18 cellular contexts compared by ENCODE assay signal in genomic region chr11:2290351-2290841, GRCh38. TPM values are rescaled to one million over a fixed set of nuclear protein-coding genes. Genes with fewer than 3 reads are reported as not detected.
A peak's percentile ranks its signal among the peaks of the same experiment; 100 is the strongest.
DNase-seq lines count a peak whose midpoint lies in the region; ATAC-seq and TF ChIP-seq lines count a peak whose summit lies in the region.
"Had no signal": no experiment of that assay in that cellular context is flagged by ENCODE, and none has a peak within 500 bp of the region (broad histone marks: within the 10 kb centered on the region; RNA-seq: fewer than 3 reads in every experiment).

No MANE protein-coding gene starts in this region.

- no peaks in the 10 kb centered on the region for H3K36me3 ChIP-seq in IMR-90 (ENCODE audit: control insufficient read depth, insufficient read depth, low read length)
- H3K36me3 ChIP-seq: left lung had no signal

- no peaks in the 10 kb centered on the region for H3K36me3 Mint-ChIP-seq in activated T-helper 1 cell treated with anti-CD3 and anti-CD28 coated beads, Interleukin-12 subunit alpha, Interleukin-12 subunit beta, Interleukin-2, Interleukin-4 antibody, amounts not matched to agents 30 ng/mL and 10 ng/mL and 1 ng/mL, durations not matched to agents 14 hours and 24 hours and 36 hours (ENCODE audit: low read depth)

- H2AK5ac ChIP-seq in IMR-90 (ENCODE audit: low read depth, low read length), result no peak overlapping the region

- H3K4me2 ChIP-seq in IMR-90 (ENCODE audit: low read depth, low read length), result no peak overlapping the region

- peaks cover 10% of the 10 kb centered on the region for H3K4me1 Mint-ChIP-seq in activated T-helper 1 cell treated with anti-CD3 and anti-CD28 coated beads, Interleukin-12 subunit alpha, Interleukin-12 subunit beta, Interleukin-2, Interleukin-4 antibody, amounts not matched to agents 30 ng/mL and 10 ng/mL and 1 ng/mL, durations not matched to agents 14 hours and 24 hours and 36 hours (ENCODE audit: low read depth)

- H4K20me1 ChIP-seq in IMR-90 (ENCODE audit: insufficient read depth, low read length), result no peaks in the 10 kb centered on the region

- H3K27ac ChIP-seq in IMR-90 (ENCODE audit: insufficient read depth, low read length), result no peak overlapping the region
- no peak overlapping the region for H3K27ac ChIP-seq in coronary artery

- H3K23ac ChIP-seq in IMR-90 (ENCODE audit: low read depth, low read length), result no peak overlapping the region

- POLR2A ChIA-PET in IMR-90 (lab: Charles Lee; ENCODE audit: unreplicated experiment), result no interaction called here

- peaks cover 11% of the 10 kb centered on the region for H3K27me3 Mint-ChIP-seq in activated T-helper 1 cell treated with anti-CD3 and anti-CD28 coated beads, Interleukin-12 subunit alpha, Interleukin-12 subunit beta, Interleukin-2, Interleukin-4 antibody, amounts not matched to agents 30 ng/mL and 10 ng/mL and 1 ng/mL, durations not matched to agents 14 hours and 24 hours and 36 hours (ENCODE audit: insufficient read depth)
- H3K27me3 Mint-ChIP-seq: stimulated activated naive CD8-positive, alpha-beta T cell treated with anti-CD3 and anti-CD28 coated beads, Interleukin-15, amount 100 ng/mL, for 72 hours had no signal

- no peak overlapping the region for H3K18ac ChIP-seq in IMR-90 (ENCODE audit: low read depth, low read length)

- TF ChIP-seq POLR2A in IMR-90 (IDR thresholded peaks at IDR 0.05; ENCODE audit: low read depth, low read length), result no peak

- no peaks in the 10 kb centered on the region for H3K79me1 ChIP-seq in IMR-90 (ENCODE audit: low read depth in 1 of 2, low read length in 2 of 2)

- no peak overlapping the region for H2BK5ac ChIP-seq in IMR-90 (ENCODE audit: low read depth, low read length, poor library complexity, severe bottlenecking)

- no peaks in the 10 kb centered on the region for H3K9me3 Mint-ChIP-seq in activated T-helper 1 cell treated with anti-CD3 and anti-CD28 coated beads, Interleukin-12 subunit alpha, Interleukin-12 subunit beta, Interleukin-2, Interleukin-4 antibody, amounts not matched to agents 30 ng/mL and 10 ng/mL and 1 ng/mL, durations not matched to agents 14 hours and 24 hours and 36 hours
- H3K9me3 Mint-ChIP-seq: stimulated activated naive CD8-positive, alpha-beta T cell treated with anti-CD3 and anti-CD28 coated beads, Interleukin-15, amount 100 ng/mL, for 72 hours had no signal

- peaks cover 47% of the 10 kb centered on the region for H3K27me3 ChIP-seq in IMR-90 (ENCODE audit: control insufficient read depth, insufficient read depth, low read length)

- no peak overlapping the region for H2BK20ac ChIP-seq in IMR-90 (ENCODE audit: low read depth, low read length)

- no peak overlapping the region for H3K27ac Mint-ChIP-seq in activated T-helper 1 cell treated with anti-CD3 and anti-CD28 coated beads, Interleukin-12 subunit alpha, Interleukin-12 subunit beta, Interleukin-2, Interleukin-4 antibody, amounts not matched to agents 30 ng/mL and 10 ng/mL and 1 ng/mL, durations not matched to agents 14 hours and 24 hours and 36 hours

- H3K4me1 ChIP-seq in IMR-90 (ENCODE audit: control insufficient read depth, insufficient read depth, low read length), result no peaks in the 10 kb centered on the region
- H3K4me1 ChIP-seq: Caco-2 had no signal

- ATAC-seq in IMR-90 (ENCODE audit: low read depth) (no peak), GM21576 (IDR thresholded peaks at IDR 0.05; ENCODE audit: unreplicated experiment) (no peak)
- ATAC-seq: left lung; naive thymus-derived CD4-positive, alpha-beta T cell; stimulated activated naive CD8-positive, alpha-beta T cell treated with anti-CD3 and anti-CD28 coated beads, Interleukin-15, amount 100 ng/mL, for 72 hours had no signal

- H4K8ac ChIP-seq in IMR-90 (ENCODE audit: low read depth in 2 of 2, low read length in 2 of 2), result no peak overlapping the region

- H2AK9ac ChIP-seq in IMR-90 (replicated peaks; ENCODE audit: low read depth, low read length, poor library complexity), result peak overlapping the region; percentile 28

- no peak overlapping the region for H3K56ac ChIP-seq in IMR-90 (ENCODE audit: extremely low read depth, insufficient read depth, low read length)

- CTCF ChIA-PET in IMR-90 (lab: Yijun Ruan, JAX), result no interaction called here

- no peak overlapping the region for H2AFZ ChIP-seq in IMR-90 (replicated peaks; ENCODE audit: low read length, poor library complexity)

- TF ChIP-seq CTCF in IMR-90 (conservative IDR thresholded peaks at IDR 0.05; ENCODE audit: low read depth, low read length) (no peak), coronary artery (IDR thresholded peaks at IDR 0.05) (no peak), GM10266 (IDR thresholded peaks at IDR 0.05; ENCODE audit: control insufficient read depth, insufficient read depth, low read depth, missing control alignments) (no peak)

- TF ChIP-seq RAD21 in IMR-90 (IDR thresholded peaks at IDR 0.05; ENCODE audit: low read length), result no peak

- H3K4me3 ChIP-seq in IMR-90 (ENCODE audit: insufficient read depth, low read depth, low read length) (no peak overlapping the region), coronary artery (no peak overlapping the region)
- H3K4me3 ChIP-seq: left lung had no signal

- H3K14ac ChIP-seq in IMR-90 (replicated peaks; ENCODE audit: low read depth, low read length), result no peak overlapping the region

- no peak overlapping the region for H2BK120ac ChIP-seq in IMR-90 (ENCODE audit: low read depth, low read length)

- no peak overlapping the region for H3K9ac ChIP-seq in IMR-90 (ENCODE audit: low read depth, low read length)

- H2BK15ac ChIP-seq in IMR-90 (ENCODE audit: low read depth, low read length), result no peak overlapping the region

- DNase-seq in NCI-H2081 (lab: John Stamatoyannopoulos, UW) (peak; percentile 45 to 86), NCI-H2081 treated with DMSO at 0.1 percent for 48 hours (lab: John Stamatoyannopoulos, UW) (no peak), IMR-90 (no peak), coronary artery (ENCODE audit: low spot score) (peak; percentile 57), posterior cingulate gyrus (peak in 6 of 10 donors; percentile 0 to 69 (median 30)), GM10266 (ENCODE audit: extremely low spot score) (no peak)
- no peak for DNase-seq in activated T-helper 1 cell treated with anti-CD3 and anti-CD28 coated beads, Interleukin-12 subunit alpha, Interleukin-12 subunit beta, Interleukin-2, Interleukin-4 antibody, amounts not matched to agents 30 ng/mL and 10 ng/mL and 1 ng/mL, durations not matched to agents 14 hours and 24 hours and 36 hours (ENCODE audit: low spot score)
- DNase-seq: amniotic stem cell, GOT3, hippocampal formation, Karpas-422 had no signal

- no peaks in the 10 kb centered on the region for H3K9me1 ChIP-seq in IMR-90 (ENCODE audit: insufficient read depth, low read length)

- in situ Hi-C loops in IMR-90 (cut with MboI; ENCODE audit: low sequenced_read_pairs), result no loop called here

- intact Hi-C loops in IMR-90 (cut with micrococcal nuclease) (no loop called here), posterior cingulate gyrus (cut with DNase I) (no loop called here)
- intact Hi-C loops in activated T-helper 1 cell treated with anti-CD3 and anti-CD28 coated beads, Interleukin-12 subunit alpha, Interleukin-12 subunit beta, Interleukin-2, Interleukin-4 antibody, amounts not matched to agents 30 ng/mL and 10 ng/mL and 1 ng/mL, durations not matched to agents 14 hours and 24 hours and 36 hours (cut with micrococcal nuclease), result no loop called here

- 13% methylated on average over 4 of the region's 10 CpGs; no CpG with 5 or more reads in 1 of the 2 experiments for WGBS in IMR-90 (ENCODE audit: extremely low coverage in 2 of 2, insufficient read length in 1 of 2), 2 experiments

- no peak overlapping the region for H4K5ac ChIP-seq in IMR-90 (ENCODE audit: low read depth, low read length)

- dilution Hi-C loops in IMR-90 (cut with HindIII; ENCODE audit: low sequenced_read_pairs, unreplicated experiment), result no loop called here

- no peak overlapping the region for H4K91ac ChIP-seq in IMR-90 (ENCODE audit: insufficient read depth, low read depth, low read length)

- BruUV-seq in IMR-90 (replicated peaks; lab: Mats Ljungman, UMichigan), result no TSS peak

- no peak overlapping the region for H3K4me3 Mint-ChIP-seq in activated T-helper 1 cell treated with anti-CD3 and anti-CD28 coated beads, Interleukin-12 subunit alpha, Interleukin-12 subunit beta, Interleukin-2, Interleukin-4 antibody, amounts not matched to agents 30 ng/mL and 10 ng/mL and 1 ng/mL, durations not matched to agents 14 hours and 24 hours and 36 hours
- H3K4me3 Mint-ChIP-seq: stimulated activated naive CD8-positive, alpha-beta T cell treated with anti-CD3 and anti-CD28 coated beads, Interleukin-15, amount 100 ng/mL, for 72 hours had no signal

- H3K9me3 ChIP-seq in IMR-90 (ENCODE audit: control insufficient read depth, insufficient read depth, low read length), result no peaks in the 10 kb centered on the region
- H3K9me3 ChIP-seq: Caco-2, left lung had no signal

- H3K4ac ChIP-seq in IMR-90 (ENCODE audit: low read depth, low read length), result no peak overlapping the region

TF ChIP-seq in IMR-90, 13 proteins besides CTCF, POLR2A, EP300 and RAD21 (continues in another document):
- TF ChIP-seq NFE2L2 (IDR thresholded peaks at IDR 0.05; ENCODE audit: low read depth, low read length) (no peak), RFX5 (IDR thresholded peaks at IDR 0.05; ENCODE audit: low read depth, low read length) (no peak), MAFK (IDR thresholded peaks at IDR 0.05; ENCODE audit: low read depth, low read length) (no peak)

RNA-seq across cellular contexts. Expression of gene C11orf21, which starts 11.3 kb away (rescaled TPM):
- not detected in 2 replicates for total RNA-seq in IMR-90 (2012; rRNA removed)
- not detected in 2 replicates for polyA plus RNA-seq in IMR-90 (2012; rRNA removed)
- polyA plus RNA-seq in IMR-90 (2012; cell fraction: cytosol; rRNA removed), result not detected in 2 replicates
- 0.03 and 0.08 TPM in 2 replicates for polyA plus RNA-seq in IMR-90 (2012; cell fraction: nucleus; rRNA removed; ENCODE audit: low replicate concordance)
- 2.3 and 2.5 TPM in 2 replicates for total RNA-seq in activated T-helper 1 cell treated with anti-CD3 and anti-CD28 coated beads, Interleukin-12 subunit alpha, Interleukin-12 subunit beta, Interleukin-2, Interleukin-4 antibody, amounts not matched to agents 30 ng/mL and 10 ng/mL and 1 ng/mL, durations not matched to agents 14 hours and 24 hours and 36 hours
- total RNA-seq: epithelial cell of proximal tubule had no signal

RNA-seq across cellular contexts. Expression of gene TSPAN32, which starts 11.4 kb away (rescaled TPM):
- not detected in 2 replicates for total RNA-seq in IMR-90 (2012; rRNA removed)
- polyA plus RNA-seq in IMR-90 (2012; rRNA removed), result 0.07 TPM in 1 of 2 replicates, not detected in the other
- 0.04 TPM in 1 of 2 replicates, not detected in the other for polyA plus RNA-seq in IMR-90 (2012; cell fraction: cytosol; rRNA removed)
- polyA plus RNA-seq in IMR-90 (2012; cell fraction: nucleus; rRNA removed; ENCODE audit: low replicate concordance), result 0.37 and 0.79 TPM in 2 replicates
- total RNA-seq in activated T-helper 1 cell treated with anti-CD3 and anti-CD28 coated beads, Interleukin-12 subunit alpha, Interleukin-12 subunit beta, Interleukin-2, Interleukin-4 antibody, amounts not matched to agents 30 ng/mL and 10 ng/mL and 1 ng/mL, durations not matched to agents 14 hours and 24 hours and 36 hours, result 2.1 and 2.2 TPM in 2 replicates
- total RNA-seq: epithelial cell of proximal tubule had no signal

RNA-seq across cellular contexts. Expression of gene ASCL2, which starts 20.0 kb away (rescaled TPM):
- not detected in 2 replicates for total RNA-seq in IMR-90 (2012; rRNA removed)
- polyA plus RNA-seq in IMR-90 (2012; rRNA removed), result not detected in 2 replicates
- 0.02 and 0.09 TPM in 2 replicates for polyA plus RNA-seq in IMR-90 (2012; cell fraction: cytosol; rRNA removed)
- 0.03 TPM in 1 of 2 replicates, not detected in the other for polyA plus RNA-seq in IMR-90 (2012; cell fraction: nucleus; rRNA removed; ENCODE audit: low replicate concordance)
- 0.42 and 0.54 TPM in 2 replicates for total RNA-seq in activated T-helper 1 cell treated with anti-CD3 and anti-CD28 coated beads, Interleukin-12 subunit alpha, Interleukin-12 subunit beta, Interleukin-2, Interleukin-4 antibody, amounts not matched to agents 30 ng/mL and 10 ng/mL and 1 ng/mL, durations not matched to agents 14 hours and 24 hours and 36 hours
- total RNA-seq: skeletal muscle tissue had no signal
- polyA plus RNA-seq: naive thymus-derived CD4-positive, alpha-beta T cell had no signal

Comparison
In these comparisons a context has a peak if more than half of its experiments do, and no peak if none do; other contexts are left out.
1. DNase-seq: peak in NCI-H2081 (2 of 2), coronary artery (single experiment) and posterior cingulate gyrus (6 of 10); none in NCI-H2081 treated with DMSO at 0.1 percent for 48 hours (single experiment), IMR-90 (single experiment), activated T-helper 1 cell treated with anti-CD3 and anti-CD28 coated beads, Interleukin-12 subunit alpha, Interleukin-12 subunit beta, Interleukin-2, Interleukin-4 antibody, amounts not matched to agents 30 ng/mL and 10 ng/mL and 1 ng/mL, durations not matched to agents 14 hours and 24 hours and 36 hours (single experiment) and GM10266 (single experiment).